In the genomic region with DNA sequence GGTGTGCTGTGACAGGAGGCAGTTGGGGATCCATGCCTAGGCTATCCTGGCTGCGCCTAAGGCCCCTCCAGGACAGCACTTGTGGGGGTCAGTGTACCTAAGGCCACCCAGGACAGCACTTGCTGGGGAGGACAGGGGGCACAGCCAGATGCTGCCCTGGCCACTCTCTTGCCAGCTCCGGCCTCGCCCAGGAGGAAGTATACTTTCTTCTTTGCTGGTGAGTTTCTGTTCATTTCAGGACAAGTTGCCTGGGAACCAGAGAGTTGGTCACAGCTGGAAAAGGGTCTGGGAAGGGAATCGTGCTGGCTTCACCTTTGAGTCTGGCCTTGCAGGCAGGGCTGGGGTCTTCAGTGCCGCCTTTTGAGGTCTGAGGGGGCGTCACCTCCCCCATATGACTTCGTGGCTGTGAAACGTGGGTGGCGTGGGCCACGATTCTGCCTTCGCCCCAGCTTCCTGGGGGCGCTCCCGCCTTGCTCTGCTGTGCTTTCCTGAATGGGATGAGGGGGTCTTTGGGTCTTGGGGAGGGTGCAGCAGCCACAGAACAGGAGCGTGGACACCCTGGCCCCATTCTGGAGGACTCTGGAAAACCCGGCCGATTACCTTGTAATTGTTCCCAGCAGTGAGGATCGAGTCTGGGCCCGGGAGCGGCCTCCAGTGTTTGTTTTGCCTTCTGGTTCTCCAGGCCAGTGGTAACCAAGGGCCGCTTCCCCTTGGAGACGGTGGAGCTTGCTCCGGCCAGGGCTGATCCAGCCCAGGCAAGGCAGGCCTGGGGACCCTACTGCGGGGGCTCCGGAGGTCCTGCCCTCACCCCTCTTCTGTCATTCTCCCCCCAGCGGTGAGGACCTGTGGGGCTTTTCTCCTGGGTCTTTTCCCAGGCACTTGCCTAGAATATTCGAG, we compare ENCODE assay signal across 13 cellular contexts. TPM values are rescaled to one million over a fixed set of nuclear protein-coding genes. Genes with fewer than 3 reads are reported as not detected.
DNase-seq lines count a peak whose midpoint lies in the region; ATAC-seq and TF ChIP-seq lines count a peak whose summit lies in the region.
"Had no signal": no experiment of that assay in that cellular context is flagged by ENCODE, and none has a peak within 500 bp of the region (broad histone marks: within the 10 kb centered on the region; RNA-seq: fewer than 3 reads in every experiment).

No MANE protein-coding gene starts in this region.

- H3K36me3 Mint-ChIP-seq in mesothelial cell of epicardium = peaks cover 11% of the 10 kb centered on the region
- H3K36me3 Mint-ChIP-seq: stimulated activated naive B cell treated with anti-CD40 and anti-IgM and Interleukin-4, amounts not matched to agents 10 μg/mL and 1 μg/mL and 100 μg/mL, for 72 hours had no signal

- TF ChIP-seq POLR2A in thyroid gland (IDR thresholded peaks at IDR 0.05) = no peak

- peaks cover 22% of the 10 kb centered on the region for H3K4me1 Mint-ChIP-seq in mesothelial cell of epicardium
- H3K4me1 Mint-ChIP-seq: stimulated activated naive B cell treated with anti-CD40 and anti-IgM and Interleukin-4, amounts not matched to agents 10 μg/mL and 1 μg/mL and 100 μg/mL, for 72 hours had no signal

- DNase-seq in NCI-H510A treated with DMSO at 0.1 percent for 48 hours (lab: John Stamatoyannopoulos, UW) (peak; percentile 90), mesothelial cell of epicardium (ENCODE audit: low spot score in 2 of 2, unreplicated experiment in 2 of 2) (no peak), thyroid gland (peak; percentile 50 to 65), NCI-H524 treated with DMSO at 0.1 percent for 48 hours (lab: John Stamatoyannopoulos, UW) (no peak), HUDEP-2 (lab: John Stamatoyannopoulos, UW; ENCODE audit: unreplicated experiment in 76 of 76) (no peak), D341Med (ENCODE audit: low spot score) (no peak)
- DNase-seq: activated CD8-positive, alpha-beta memory T cell treated with anti-CD3 and anti-CD28 coated beads, Interleukin-2, amount 50 U/mL, for 4 hours; foreskin keratinocyte; NCI-H1930; stimulated activated naive B cell treated with anti-CD40 and anti-IgM and Interleukin-4, amounts not matched to agents 10 μg/mL and 1 μg/mL and 100 μg/mL, for 72 hours had no signal

- H3K27me3 ChIP-seq in esophagus (ENCODE audit: control insufficient read depth in 1 of 2, insufficient read depth in 2 of 2, low read length in 2 of 2) = no peaks in the 10 kb centered on the region
- no peaks in the 10 kb centered on the region for H3K27me3 ChIP-seq in thyroid gland
- H3K27me3 ChIP-seq: foreskin keratinocyte had no signal

- WGBS in esophagus, 2 donors = 40 to 49% methylated on average over 26 of the region's 26 CpGs
- WGBS in thyroid gland, 2 donors = 47 to 78% methylated on average over 16 to 21 of the region's 26 CpGs

- no peaks in the 10 kb centered on the region for H3K9me3 ChIP-seq in esophagus (ENCODE audit: control insufficient read depth in 2 of 2, insufficient read depth in 1 of 2, low read depth in 1 of 2, low read length in 1 of 2)
- no peaks in the 10 kb centered on the region for H3K9me3 ChIP-seq in thyroid gland

- peak overlapping the region; percentile 69 to 81 for H3K27ac ChIP-seq in esophagus (ENCODE audit: low read depth in 2 of 2, low read length in 1 of 2)
- peak overlapping the region in 2 of 3 donors; percentile 15 to 64 for H3K27ac ChIP-seq in thyroid gland
- H3K27ac ChIP-seq: foreskin keratinocyte had no signal

- H3K27ac Mint-ChIP-seq in mesothelial cell of epicardium = peak overlapping the region; percentile 87
- H3K27ac Mint-ChIP-seq: stimulated activated naive B cell treated with anti-CD40 and anti-IgM and Interleukin-4, amounts not matched to agents 10 μg/mL and 1 μg/mL and 100 μg/mL, for 72 hours had no signal

- peaks cover 8% of the 10 kb centered on the region for H3K9me3 Mint-ChIP-seq in mesothelial cell of epicardium
- H3K9me3 Mint-ChIP-seq: stimulated activated naive B cell treated with anti-CD40 and anti-IgM and Interleukin-4, amounts not matched to agents 10 μg/mL and 1 μg/mL and 100 μg/mL, for 72 hours had no signal

- no peak for ATAC-seq in GM21723 (IDR thresholded peaks at IDR 0.05; ENCODE audit: unreplicated experiment)
- ATAC-seq: GM12878; stimulated activated naive B cell treated with anti-CD40 and anti-IgM and Interleukin-4, amounts not matched to agents 10 μg/mL and 1 μg/mL and 100 μg/mL, for 72 hours had no signal

- no peaks in the 10 kb centered on the region for H3K27me3 Mint-ChIP-seq in mesothelial cell of epicardium (ENCODE audit: low read depth)
- H3K27me3 Mint-ChIP-seq: stimulated activated naive B cell treated with anti-CD40 and anti-IgM and Interleukin-4, amounts not matched to agents 10 μg/mL and 1 μg/mL and 100 μg/mL, for 72 hours had no signal

- H3K4me3 ChIP-seq in esophagus (ENCODE audit: low read depth in 1 of 2, low read length in 2 of 2) (no peak overlapping the region), thyroid gland (replicated peaks in 1 of 3) (no peak overlapping the region)
- H3K4me3 ChIP-seq: GM12878 had no signal

- no peak overlapping the region for H3K4me3 Mint-ChIP-seq in mesothelial cell of epicardium
- H3K4me3 Mint-ChIP-seq: stimulated activated naive B cell treated with anti-CD40 and anti-IgM and Interleukin-4, amounts not matched to agents 10 μg/mL and 1 μg/mL and 100 μg/mL, for 72 hours had no signal

- intact Hi-C loops in thyroid gland (cut with DNase I) = no loop called here

- peaks cover 25 to 39% of the 10 kb centered on the region in 2 donors for H3K4me1 ChIP-seq in esophagus (ENCODE audit: control insufficient read depth in 2 of 2, insufficient read depth in 2 of 2, low read length in 1 of 2)
- peaks cover 36 to 56% of the 10 kb centered on the region in 2 donors for H3K4me1 ChIP-seq in thyroid gland

- TF ChIP-seq CTCF in mesothelial cell of epicardium (IDR thresholded peaks at IDR 0.05; ENCODE audit: unreplicated experiment) (no peak), thyroid gland (IDR thresholded peaks at IDR 0.05) (no peak)

- no peaks in the 10 kb centered on the region for H3K36me3 ChIP-seq in esophagus (ENCODE audit: control insufficient read depth in 2 of 2, insufficient read depth in 2 of 2, low read length in 1 of 2)
- no peaks in the 10 kb centered on the region for H3K36me3 ChIP-seq in thyroid gland

RNA-seq across cellular contexts. Expression of a gene that starts 45.9 kb away (rescaled TPM):
- 10 to 100 TPM; 14.4 to 20.9 TPM for polyA plus RNA-seq in esophagus
- 22.0 to 24.8 TPM (median 23.9 TPM) in 3 replicates for total RNA-seq in mesothelial cell of epicardium
- 10 to 100 TPM; 30.5 to 65.0 (median 36.2) TPM for total RNA-seq in thyroid gland

Comparison
In these comparisons a context has a peak if more than half of its experiments do, and no peak if none do; other contexts are left out.
1. DNase-seq: peak in NCI-H510A treated with DMSO at 0.1 percent for 48 hours (single experiment) and thyroid gland (2 of 2); none in mesothelial cell of epicardium (0 of 2), NCI-H524 treated with DMSO at 0.1 percent for 48 hours (single experiment), HUDEP-2 (0 of 76) and D341Med (single experiment).